8 cellular contexts compared by ENCODE assay signal in genomic region chr7:726854-727103, GRCh38. TPM values are rescaled to one million over a fixed set of nuclear protein-coding genes. Genes with fewer than 3 reads are reported as not detected.
A peak's percentile ranks its signal among the peaks of the same experiment; 100 is the strongest.
DNase-seq lines count a peak whose midpoint lies in the region; ATAC-seq, FAIRE-seq and TF ChIP-seq lines count a peak whose summit lies in the region.

No MANE protein-coding gene starts in this region.

- peaks cover 0 to 10% of the 10 kb centered on the region in 2 donors for H3K36me3 ChIP-seq in lung (ENCODE audit: control insufficient read depth in 2 of 2, insufficient read depth in 2 of 2, low read length in 2 of 2)

- no peak for DNase-seq in GM12865 (ENCODE audit: low read depth)
- DNase-seq in astrocyte of the hippocampus (ENCODE audit: low read depth, low spot score) = peak; percentile 44
- no peak for DNase-seq in lung (ENCODE audit: low spot score)
- no peak for DNase-seq in GM20000 (ENCODE audit: low spot score)
- no peak for DNase-seq in RCC 7860 (ENCODE audit: low spot score)
- no peak for DNase-seq in GM13976 (ENCODE audit: low spot score)
- DNase-seq in mucosa of gallbladder (ENCODE audit: low spot score) = no peak

- no peaks in the 10 kb centered on the region for H3K9me3 ChIP-seq in lung (ENCODE audit: control insufficient read depth in 2 of 2, insufficient read depth in 1 of 2, low read length in 1 of 2)

- H3K27me3 ChIP-seq in lung (ENCODE audit: control insufficient read depth, insufficient read depth) = no peaks in the 10 kb centered on the region

- peak overlapping the region; percentile 11 to 81 for H3K27ac ChIP-seq in lung (ENCODE audit: low read depth in 1 of 2, low read length in 1 of 2)

- no peak for TF ChIP-seq CTCF in GM12865 (IDR thresholded peaks at IDR 0.05; ENCODE audit: insufficient read depth, low read depth, low read length, missing control alignments)
- TF ChIP-seq CTCF in lung (IDR thresholded peaks at IDR 0.05; ENCODE audit: control extremely low read depth, extremely low read depth) = no peak
- no peak for TF ChIP-seq CTCF in GM20000 (IDR thresholded peaks at IDR 0.05; ENCODE audit: extremely low read depth, missing control alignments)
- no peak for TF ChIP-seq CTCF in GM13976 (IDR thresholded peaks at IDR 0.05; ENCODE audit: borderline replicate concordance, control extremely low read depth, extremely low read depth, insufficient read depth, missing control alignments)

- ATAC-seq in HG03025 (IDR thresholded peaks at IDR 0.05; ENCODE audit: low FRiP score, unreplicated experiment) = peak; percentile 14
- peak; percentile 21 for ATAC-seq in lung (ENCODE audit: insufficient read depth, low FRiP score)

- H3K4me1 ChIP-seq in lung (ENCODE audit: control insufficient read depth in 2 of 2, insufficient read depth in 2 of 2, low read length in 2 of 2) = peaks cover 6 to 15% of the 10 kb centered on the region in 2 donors

- in situ Hi-C loops in GM13976 (cut with MboI; ENCODE audit: low sequenced_read_pairs, unreplicated experiment) = no loop called here

- 0% methylated on average over 27 to 39 of the region's 39 CpGs for WGBS in lung, 2 donors

- H3K4me3 ChIP-seq in GM12865 (ENCODE audit: low read depth, low read length) (peak overlapping the region; percentile 89), lung (peak overlapping the region; percentile 70)

- no peak for FAIRE-seq in RCC 7860 (lab: Jason Lieb, UNC)

RNA-seq across cellular contexts. Expression of gene DNAAF5, which starts 0.3 kb away (rescaled TPM):
- 10 to 100 TPM; 20.9 to 30.2 TPM for total RNA-seq in lung
- polyA plus RNA-seq in lung = 10 to 100 TPM; 10.2 to 16.4 TPM
- total RNA-seq in mucosa of gallbladder = 30.9 TPM

RNA-seq across cellular contexts. Expression of gene PRKAR1B, which starts 0.3 kb away (rescaled TPM):
- total RNA-seq in lung = 10 to 100 TPM; 14.7 to 32.0 TPM
- 10 to 100 TPM; 11.3 to 17.8 TPM for polyA plus RNA-seq in lung
- total RNA-seq in mucosa of gallbladder = 19.9 TPM
